Comparison of ENCODE assay signal across 8 cellular contexts in the genomic region with DNA sequence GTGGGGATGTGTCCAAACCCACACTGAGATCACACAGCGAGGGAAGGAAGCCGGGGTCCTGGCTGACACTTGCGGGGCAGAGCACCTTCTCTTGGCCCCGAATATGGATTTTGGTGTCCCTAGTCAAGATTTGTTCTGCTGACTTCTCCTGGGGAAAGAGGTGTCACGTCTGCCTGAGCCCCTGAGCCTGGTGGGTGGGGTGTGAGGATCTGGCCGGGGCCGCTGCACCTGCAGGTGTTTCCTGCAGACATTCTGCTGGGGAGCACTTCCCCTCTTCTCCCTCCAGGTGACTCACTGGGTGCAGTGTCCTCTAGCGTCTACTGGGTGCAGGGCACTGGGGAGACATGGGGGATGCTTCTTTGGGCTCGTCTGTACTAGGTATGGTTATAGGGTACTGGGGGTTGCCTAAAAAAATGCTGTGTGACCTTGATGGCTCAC.
A peak's percentile ranks its signal among the peaks of the same experiment; 100 is the strongest.
DNase-seq lines count a peak whose midpoint lies in the region; ATAC-seq and TF ChIP-seq lines count a peak whose summit lies in the region.

No MANE protein-coding gene starts in this region.

- peak overlapping the region; percentile 55 for H3K4me2 ChIP-seq in DND-41 (ENCODE audit: insufficient read depth, low read length)
- H3K4me2 ChIP-seq in IMR-90 (ENCODE audit: low read depth, low read length): no peak overlapping the region

- no peak overlapping the region for H3K23ac ChIP-seq in IMR-90 (ENCODE audit: low read depth, low read length)

- H3K79me2 ChIP-seq in DND-41 (ENCODE audit: insufficient read depth, low read length): peaks cover 28% of the 10 kb centered on the region

- H2BK5ac ChIP-seq in IMR-90 (ENCODE audit: low read depth, low read length, poor library complexity, severe bottlenecking): no peak overlapping the region

- peaks cover 42% of the 10 kb centered on the region for H3K9me1 ChIP-seq in IMR-90 (ENCODE audit: insufficient read depth, low read length)

- no peak overlapping the region for H3K4ac ChIP-seq in IMR-90 (ENCODE audit: low read depth, low read length)

- H4K8ac ChIP-seq in IMR-90 (ENCODE audit: low read depth in 2 of 2, low read length in 2 of 2): no peak overlapping the region

- dilution Hi-C loops in IMR-90 (cut with HindIII; ENCODE audit: low sequenced_read_pairs, unreplicated experiment): no loop called here

- no peak overlapping the region for H2AK9ac ChIP-seq in IMR-90 (replicated peaks; ENCODE audit: low read depth, low read length, poor library complexity)

- ATAC-seq in DND-41 (ENCODE audit: insufficient read depth, low read depth) (peak; percentile 76), GM21390 (IDR thresholded peaks at IDR 0.05; ENCODE audit: unreplicated experiment) (peak; percentile 72), IMR-90 (ENCODE audit: low read depth) (no peak)

- H3K56ac ChIP-seq in IMR-90 (ENCODE audit: extremely low read depth, insufficient read depth, low read length): no peak overlapping the region

- H3K4me3 ChIP-seq in DND-41 (ENCODE audit: low read depth in 1 of 2, low read length in 2 of 2) (peak overlapping the region in 1 of 2 experiments; percentile 32; a peak in 1 of 4 replicates), IMR-90 (ENCODE audit: insufficient read depth, low read depth, low read length) (no peak overlapping the region)

- H2BK20ac ChIP-seq in IMR-90 (ENCODE audit: low read depth, low read length): no peak overlapping the region

- H3K4me1 ChIP-seq in DND-41 (ENCODE audit: insufficient read depth, low read length) (peaks cover 55% of the 10 kb centered on the region), IMR-90 (ENCODE audit: control insufficient read depth, insufficient read depth, low read length) (peaks cover 29% of the 10 kb centered on the region)

- H3K27me3 ChIP-seq in DND-41 (ENCODE audit: insufficient read depth, low read length, poor library complexity) (peaks cover 4% of the 10 kb centered on the region), IMR-90 (ENCODE audit: control insufficient read depth, insufficient read depth, low read length) (no peaks in the 10 kb centered on the region)

- TF ChIP-seq CTCF in DND-41 (IDR thresholded peaks at IDR 0.05; ENCODE audit: borderline replicate concordance, extremely low read depth, low read length, poor library complexity, severe bottlenecking): peak; percentile 90
- no peak for TF ChIP-seq CTCF in IMR-90 (conservative IDR thresholded peaks at IDR 0.05; ENCODE audit: low read depth, low read length)

- H2AFZ ChIP-seq in DND-41 (ENCODE audit: low read depth, low read length) (no peak overlapping the region), IMR-90 (replicated peaks; ENCODE audit: low read length, poor library complexity) (no peak overlapping the region)

- no peak overlapping the region for H2BK120ac ChIP-seq in IMR-90 (ENCODE audit: low read depth, low read length)

- no peak for TF ChIP-seq POLR2A in IMR-90 (IDR thresholded peaks at IDR 0.05; ENCODE audit: low read depth, low read length)

- no peak overlapping the region for H4K91ac ChIP-seq in IMR-90 (ENCODE audit: insufficient read depth, low read depth, low read length)

- peak overlapping the region; percentile 45 for H3K9ac ChIP-seq in DND-41 (ENCODE audit: low read depth, low read length)
- no peak overlapping the region for H3K9ac ChIP-seq in IMR-90 (ENCODE audit: low read depth, low read length)

- no peak overlapping the region for H4K5ac ChIP-seq in IMR-90 (ENCODE audit: low read depth, low read length)

- H3K9me3 ChIP-seq in DND-41 (ENCODE audit: insufficient read depth, low read length, severe bottlenecking) (no peaks in the 10 kb centered on the region), IMR-90 (ENCODE audit: control insufficient read depth, insufficient read depth, low read length) (no peaks in the 10 kb centered on the region)

- no CpG with 5 or more reads among the region's 9 CpGs for WGBS in IMR-90 (ENCODE audit: extremely low coverage in 2 of 2, insufficient read length in 1 of 2), 2 experiments

- no peak overlapping the region for H3K18ac ChIP-seq in IMR-90 (ENCODE audit: low read depth, low read length)

- POLR2A ChIA-PET in IMR-90 (lab: Charles Lee; ENCODE audit: unreplicated experiment): no interaction called here

- BruUV-seq in IMR-90 (replicated peaks; lab: Mats Ljungman, UMichigan): no TSS peak

- H3K14ac ChIP-seq in IMR-90 (replicated peaks; ENCODE audit: low read depth, low read length): no peak overlapping the region; the same call in 1 of the 2 replicates

- peak overlapping the region; percentile 77 for H3K27ac ChIP-seq in DND-41 (ENCODE audit: low read length)
- peak overlapping the region; percentile 6; the same call in 1 of the 2 replicates for H3K27ac ChIP-seq in IMR-90 (ENCODE audit: insufficient read depth, low read length)
- H3K27ac ChIP-seq in epithelial cell of prostate: peak overlapping the region; percentile 90

- H3K36me3 ChIP-seq in DND-41 (ENCODE audit: insufficient read depth, low read length) (no peaks in the 10 kb centered on the region), IMR-90 (ENCODE audit: control insufficient read depth, insufficient read depth, low read length) (peaks cover 12% of the 10 kb centered on the region)

- H2BK15ac ChIP-seq in IMR-90 (ENCODE audit: low read depth, low read length): no peak overlapping the region

- intact Hi-C loops in IMR-90 (cut with micrococcal nuclease): no loop called here

- no peak for TF ChIP-seq RAD21 in IMR-90 (IDR thresholded peaks at IDR 0.05; ENCODE audit: low read length)

- peaks cover 68% of the 10 kb centered on the region for H4K20me1 ChIP-seq in DND-41 (ENCODE audit: insufficient read depth, low read length)
- H4K20me1 ChIP-seq in IMR-90 (ENCODE audit: insufficient read depth, low read length): peaks cover 100% of the 10 kb centered on the region

- peaks cover 45 to 99% of the 10 kb centered on the region in 2 experiments for H3K79me1 ChIP-seq in IMR-90 (ENCODE audit: low read depth in 1 of 2, low read length in 2 of 2)

- DNase-seq in DND-41: peak; percentile 82
- DNase-seq in IMR-90: no peak
- peak; percentile 72 for DNase-seq in activated CD4-positive, alpha-beta T cell treated with anti-CD3 and anti-CD28 coated beads, Interleukin-2, amount 50 U/mL, for 1 hour
- no peak for DNase-seq in epithelial cell of prostate (ENCODE audit: low read depth, low spot score)
- DNase-seq in stimulated activated CD4-positive, alpha-beta T cell treated with anti-CD3 and anti-CD28 coated beads, Interleukin-15, amount 100 ng/mL, for 48 hours (ENCODE audit: low read depth in 2 of 2): peak; percentile 62 to 67
- DNase-seq in putamen (ENCODE audit: low spot score): no peak
- no peak for DNase-seq in mesenteric fat pad (ENCODE audit: low spot score)

- in situ Hi-C loops in IMR-90 (cut with MboI; ENCODE audit: low sequenced_read_pairs): no loop called here

- H2AK5ac ChIP-seq in IMR-90 (ENCODE audit: low read depth, low read length): peak overlapping the region; percentile 10

- CTCF ChIA-PET in IMR-90 (lab: Yijun Ruan, JAX): no interaction called here

TF ChIP-seq in IMR-90, 13 proteins besides CTCF, POLR2A, EP300 and RAD21:
- TF ChIP-seq MXI1 (IDR thresholded peaks at IDR 0.05; ENCODE audit: borderline replicate concordance, low read depth, low read length) (no peak), NFE2L2 (IDR thresholded peaks at IDR 0.05; ENCODE audit: low read depth, low read length) (no peak), MAZ (IDR thresholded peaks at IDR 0.05; ENCODE audit: borderline replicate concordance, low read depth, low read length) (no peak), CHD1 (IDR thresholded peaks at IDR 0.05; ENCODE audit: low read depth, low read length) (no peak), RFX5 (IDR thresholded peaks at IDR 0.05; ENCODE audit: low read depth, low read length) (no peak), SMC3 (IDR thresholded peaks at IDR 0.05; ENCODE audit: low read depth, low read length) (no peak), MAFK (IDR thresholded peaks at IDR 0.05; ENCODE audit: low read depth, low read length) (no peak), ELK1 (IDR thresholded peaks at IDR 0.05; ENCODE audit: borderline replicate concordance, low read depth, low read length) (no peak), USF2 (IDR thresholded peaks at IDR 0.05; ENCODE audit: low read depth, low read length) (no peak), BHLHE40 (IDR thresholded peaks at IDR 0.05; ENCODE audit: low read depth, low read length) (no peak), RCOR1 (IDR thresholded peaks at IDR 0.05; ENCODE audit: insufficient replicate concordance, low read length) (no peak), FOS (IDR thresholded peaks at IDR 0.05; ENCODE audit: low read depth, low read length) (no peak), CEBPB (IDR thresholded peaks at IDR 0.05; ENCODE audit: low read depth, low read length) (no peak)

Comparison
In these comparisons a context has a peak if more than half of its experiments do, and no peak if none do; other contexts are left out.
1. DNase-seq: peak in DND-41 (single experiment), activated CD4-positive, alpha-beta T cell treated with anti-CD3 and anti-CD28 coated beads, Interleukin-2, amount 50 U/mL, for 1 hour (single experiment) and stimulated activated CD4-positive, alpha-beta T cell treated with anti-CD3 and anti-CD28 coated beads, Interleukin-15, amount 100 ng/mL, for 48 hours (2 of 2); none in IMR-90 (single experiment), epithelial cell of prostate (single experiment), putamen (single experiment) and mesenteric fat pad (single experiment).
2. H3K27ac ChIP-seq: peak in every context shown above with its lines; median percentile 90 in epithelial cell of prostate; 77 in DND-41; 6 in IMR-90.